9 cellular contexts compared by ENCODE assay signal in the genomic region with DNA sequence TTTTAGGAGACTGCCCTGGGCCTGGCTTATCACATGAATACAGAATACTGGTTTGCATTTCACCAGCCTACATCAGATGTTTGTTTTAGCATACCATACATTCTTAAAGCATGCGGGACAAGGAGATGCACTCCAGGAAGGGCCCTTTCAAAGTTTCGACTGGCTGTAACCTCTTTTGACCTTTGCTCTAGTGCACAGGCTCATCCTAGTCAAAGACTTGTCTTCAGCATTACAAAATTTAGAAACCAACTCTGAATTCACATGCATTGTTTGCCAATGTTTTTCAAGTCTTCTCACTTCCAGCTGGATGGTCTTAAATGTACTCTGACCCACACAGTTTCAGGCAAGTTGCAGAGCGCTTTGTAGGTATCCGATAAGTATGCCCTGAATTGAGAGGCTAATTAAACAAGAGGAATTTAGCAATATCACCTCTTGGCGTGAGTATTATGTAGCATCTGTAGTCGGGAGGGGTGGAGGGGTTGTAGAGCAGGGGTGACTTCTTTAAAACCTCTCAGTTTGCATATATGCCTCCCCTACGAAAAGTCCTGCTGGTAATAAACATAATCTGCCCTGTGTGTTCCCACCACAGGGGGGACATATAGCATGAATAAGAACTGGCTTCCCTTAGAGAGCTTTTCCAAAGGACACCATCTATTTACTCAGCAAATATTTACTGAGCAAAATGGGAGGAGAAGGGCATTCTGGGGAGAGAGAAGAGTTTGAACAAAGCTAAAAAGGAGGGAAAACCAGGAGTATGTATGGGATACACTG. TPM values are rescaled to one million over a fixed set of nuclear protein-coding genes. Genes with fewer than 3 reads are reported as not detected.
DNase-seq lines count a peak whose midpoint lies in the region; ATAC-seq and TF ChIP-seq lines count a peak whose summit lies in the region.
"Had no signal": no experiment of that assay in that cellular context is flagged by ENCODE, and none has a peak within 500 bp of the region (broad histone marks: within the 10 kb centered on the region; RNA-seq: fewer than 3 reads in every experiment).

No MANE protein-coding gene starts in this region.

- H4K20me1 ChIP-seq in GM23248 (ENCODE audit: insufficient read depth), result no peaks in the 10 kb centered on the region

- H3K27ac Mint-ChIP-seq in activated T-helper 17 cell treated with anti-CD3 and anti-CD28 coated beads, Interleukin-2, amount 50 U/mL, for 72 hours, result no peak overlapping the region
- H3K27ac Mint-ChIP-seq: activated naive CD8-positive, alpha-beta T cell treated with anti-CD3 and anti-CD28 coated beads, Interleukin-2, amount 10 ng/mL, durations not matched to agents 7 days and 5 days had no signal

- peaks cover 16% of the 10 kb centered on the region for H3F3A ChIP-seq in GM23248 (ENCODE audit: insufficient read depth)

- H3K4me1 Mint-ChIP-seq in activated T-helper 17 cell treated with anti-CD3 and anti-CD28 coated beads, Interleukin-2, amount 50 U/mL, for 72 hours, result no peaks in the 10 kb centered on the region
- H3K4me1 Mint-ChIP-seq: activated naive CD8-positive, alpha-beta T cell treated with anti-CD3 and anti-CD28 coated beads, Interleukin-2, amount 10 ng/mL, durations not matched to agents 7 days and 5 days had no signal

- H3K27me3 ChIP-seq in GM23248 (replicated peaks; ENCODE audit: insufficient read depth) (no peaks in the 10 kb centered on the region), parathyroid adenoma (ENCODE audit: control insufficient read depth, insufficient read depth, low read length) (no peaks in the 10 kb centered on the region), foreskin keratinocyte (peaks cover under 1% of the 10 kb centered on the region)

- no peaks in the 10 kb centered on the region for H3K36me3 ChIP-seq in GM23248 (ENCODE audit: low read depth)
- no peaks in the 10 kb centered on the region for H3K36me3 ChIP-seq in parathyroid adenoma (ENCODE audit: control insufficient read depth, insufficient read depth, low read length)

- no peak for TF ChIP-seq CTCF in parathyroid adenoma (IDR thresholded peaks at IDR 0.05)
- TF ChIP-seq CTCF in foreskin keratinocyte (conservative IDR thresholded peaks at IDR 0.05), result no peak

- H3K4me3 Mint-ChIP-seq in activated T-helper 17 cell treated with anti-CD3 and anti-CD28 coated beads, Interleukin-2, amount 50 U/mL, for 72 hours, result no peak overlapping the region
- H3K4me3 Mint-ChIP-seq: activated naive CD8-positive, alpha-beta T cell treated with anti-CD3 and anti-CD28 coated beads, Interleukin-2, amount 10 ng/mL, durations not matched to agents 7 days and 5 days had no signal

- H3K9me2 ChIP-seq in GM23248 (ENCODE audit: insufficient read depth), result no peaks in the 10 kb centered on the region

- 0 out of 2 replicates have a peak overlapping the region, but pooled peaks have one; percentile 8 for H3K4me3 ChIP-seq in GM23248
- no peak overlapping the region for H3K4me3 ChIP-seq in parathyroid adenoma (ENCODE audit: low read depth, low read length)

- H3K9me3 ChIP-seq in GM23248 (ENCODE audit: low read depth), result no peaks in the 10 kb centered on the region
- no peaks in the 10 kb centered on the region for H3K9me3 ChIP-seq in parathyroid adenoma (ENCODE audit: control insufficient read depth, low read length)

- H3K27me3 Mint-ChIP-seq in activated T-helper 17 cell treated with anti-CD3 and anti-CD28 coated beads, Interleukin-2, amount 50 U/mL, for 72 hours, result peaks cover 11% of the 10 kb centered on the region

- H3K36me3 Mint-ChIP-seq in activated T-helper 17 cell treated with anti-CD3 and anti-CD28 coated beads, Interleukin-2, amount 50 U/mL, for 72 hours (ENCODE audit: low read depth), result no peaks in the 10 kb centered on the region
- H3K36me3 Mint-ChIP-seq: activated naive CD8-positive, alpha-beta T cell treated with anti-CD3 and anti-CD28 coated beads, Interleukin-2, amount 10 ng/mL, durations not matched to agents 7 days and 5 days had no signal

- H2AFZ ChIP-seq in GM23248 (peak overlapping the region; percentile 74), parathyroid adenoma (peak overlapping the region; percentile 64)

- H3K4me2 ChIP-seq in GM23248 (ENCODE audit: unreplicated experiment) (peak overlapping the region; percentile 58), parathyroid adenoma (ENCODE audit: low read length) (peak overlapping the region; percentile 40)

- no peaks in the 10 kb centered on the region for H3K9me3 Mint-ChIP-seq in activated T-helper 17 cell treated with anti-CD3 and anti-CD28 coated beads, Interleukin-2, amount 50 U/mL, for 72 hours
- H3K9me3 Mint-ChIP-seq: activated naive CD8-positive, alpha-beta T cell treated with anti-CD3 and anti-CD28 coated beads, Interleukin-2, amount 10 ng/mL, durations not matched to agents 7 days and 5 days had no signal

- ATAC-seq in GM19467 (IDR thresholded peaks at IDR 0.05; ENCODE audit: unreplicated experiment) (no peak), foreskin keratinocyte (no peak), HG03439 (IDR thresholded peaks at IDR 0.05; ENCODE audit: unreplicated experiment) (no peak)
- no peak for ATAC-seq in activated T-helper 17 cell treated with anti-CD3 and anti-CD28 coated beads, Interleukin-2, amount 50 U/mL, for 72 hours (replicated peaks)

- WGBS in GM23248 (ENCODE audit: low coverage in 1 of 2, low lambda C conversion rate in 2 of 2, missing lambda C conversion rate in 2 of 2), 2 experiments, result 40 to 50% methylated on average over 7 of the region's 7 CpGs

- in situ Hi-C loops in GM23248 (cut with MboI), result no loop called here

- peaks cover 22% of the 10 kb centered on the region for H3K4me1 ChIP-seq in GM23248 (ENCODE audit: insufficient read depth)
- H3K4me1 ChIP-seq in parathyroid adenoma, result peaks cover 12% of the 10 kb centered on the region
- no peaks in the 10 kb centered on the region for H3K4me1 ChIP-seq in foreskin keratinocyte

- H3K79me2 ChIP-seq in GM23248 (ENCODE audit: insufficient read depth), result no peaks in the 10 kb centered on the region
- H3K79me2 ChIP-seq in parathyroid adenoma, result no peaks in the 10 kb centered on the region

- peak overlapping the region; percentile 43; the same call in 1 of the 2 replicates for H3K9ac ChIP-seq in GM23248
- H3K9ac ChIP-seq in parathyroid adenoma, result no peak overlapping the region

- DNase-seq in GM23248 (peak; percentile 77), NCI-H460 (ENCODE audit: extremely low read depth, low read depth) (peak; percentile 88), epidermal melanocyte (ENCODE audit: insufficient read length, low spot score) (peak; percentile 56), foreskin keratinocyte (no peak)
- DNase-seq: activated naive CD8-positive, alpha-beta T cell treated with anti-CD3 and anti-CD28 coated beads, Interleukin-2, amount 10 ng/mL, durations not matched to agents 7 days and 5 days had no signal

- H3K27ac ChIP-seq in GM23248 (peak overlapping the region; percentile 70), parathyroid adenoma (peak overlapping the region; percentile 69), foreskin keratinocyte (no peak overlapping the region)

RNA-seq across cellular contexts. Expression of a gene that starts 24.4 kb away (rescaled TPM):
- 47.6 and 49.3 TPM in 2 replicates for total RNA-seq in GM23248 (2014; rRNA removed; shearing (Covaris generic))
- 71.0 and 72.6 TPM in 2 replicates for polyA plus RNA-seq in GM23248 (2016; fragmentation: Nextera tagmentation; extraction: Ambion mirVana)
- total RNA-seq in NCI-H460 (2014; rRNA removed; shearing (Covaris generic)), result 54.8 and 66.8 TPM in 2 replicates
- 56.6 and 84.1 TPM in 2 replicates for polyA plus RNA-seq in NCI-H460 (2014; cell fraction: nucleus; rRNA removed)
- total RNA-seq in activated T-helper 17 cell treated with anti-CD3 and anti-CD28 coated beads, Interleukin-2, amount 50 U/mL, for 72 hours, result 10 to 100 TPM; 60.1 to 80.8 TPM
- total RNA-seq in foreskin keratinocyte, result 42.6 and 45.5 TPM in 2 replicates
- polyA plus RNA-seq in foreskin keratinocyte, result 22.1 and 25.2 TPM in 2 replicates

RNA-seq across cellular contexts. Expression of a gene that starts 49.5 kb away (rescaled TPM):
- 60.0 and 87.0 TPM in 2 replicates for total RNA-seq in GM23248 (2014; rRNA removed; shearing (Covaris generic))
- polyA plus RNA-seq in GM23248 (2016; fragmentation: Nextera tagmentation; extraction: Ambion mirVana), result 65.3 and 67.9 TPM in 2 replicates
- 7.7 and 9.5 TPM in 2 replicates for total RNA-seq in NCI-H460 (2014; rRNA removed; shearing (Covaris generic))
- polyA plus RNA-seq in NCI-H460 (2014; cell fraction: nucleus; rRNA removed), result 11.8 and 21.5 TPM in 2 replicates
- 10 to 100 TPM; 46.8 to 95.4 TPM for total RNA-seq in activated T-helper 17 cell treated with anti-CD3 and anti-CD28 coated beads, Interleukin-2, amount 50 U/mL, for 72 hours
- 1.8 and 1.9 TPM in 2 replicates for total RNA-seq in foreskin keratinocyte
- polyA plus RNA-seq in foreskin keratinocyte, result 1.2 TPM in 2 replicates

Comparison
In these comparisons a context has a peak if more than half of its experiments do, and no peak if none do; other contexts are left out.
1. DNase-seq: peak in GM23248 (single experiment), NCI-H460 (single experiment) and epidermal melanocyte (single experiment); none in foreskin keratinocyte (0 of 2).